1 cellular context compared by ENCODE assay signal in the genomic region with DNA sequence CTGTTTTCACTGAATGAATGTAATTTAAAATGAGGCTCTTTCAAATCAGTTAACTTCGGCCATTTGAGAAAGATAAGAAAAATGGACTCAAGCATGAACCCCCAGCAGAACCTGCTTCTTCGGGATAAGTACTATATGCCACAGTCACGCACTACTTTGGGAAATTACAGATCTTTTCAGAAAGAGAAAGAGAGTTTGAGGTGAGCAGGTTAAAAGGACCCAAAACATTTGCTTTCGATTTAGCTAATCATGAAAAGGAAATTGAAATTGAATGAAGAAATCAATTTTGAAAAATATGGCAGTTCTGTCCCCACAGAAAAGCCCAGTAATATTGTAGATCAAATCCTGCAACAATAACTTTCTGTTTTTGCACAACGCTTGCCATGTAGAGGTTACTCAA.
TF ChIP-seq lines count a peak whose summit lies in the region.

No MANE protein-coding gene starts in this region.

TF ChIP-seq in GM23338, 12 proteins besides CTCF, POLR2A, EP300 and RAD21:
- TF ChIP-seq, protein P1, sequence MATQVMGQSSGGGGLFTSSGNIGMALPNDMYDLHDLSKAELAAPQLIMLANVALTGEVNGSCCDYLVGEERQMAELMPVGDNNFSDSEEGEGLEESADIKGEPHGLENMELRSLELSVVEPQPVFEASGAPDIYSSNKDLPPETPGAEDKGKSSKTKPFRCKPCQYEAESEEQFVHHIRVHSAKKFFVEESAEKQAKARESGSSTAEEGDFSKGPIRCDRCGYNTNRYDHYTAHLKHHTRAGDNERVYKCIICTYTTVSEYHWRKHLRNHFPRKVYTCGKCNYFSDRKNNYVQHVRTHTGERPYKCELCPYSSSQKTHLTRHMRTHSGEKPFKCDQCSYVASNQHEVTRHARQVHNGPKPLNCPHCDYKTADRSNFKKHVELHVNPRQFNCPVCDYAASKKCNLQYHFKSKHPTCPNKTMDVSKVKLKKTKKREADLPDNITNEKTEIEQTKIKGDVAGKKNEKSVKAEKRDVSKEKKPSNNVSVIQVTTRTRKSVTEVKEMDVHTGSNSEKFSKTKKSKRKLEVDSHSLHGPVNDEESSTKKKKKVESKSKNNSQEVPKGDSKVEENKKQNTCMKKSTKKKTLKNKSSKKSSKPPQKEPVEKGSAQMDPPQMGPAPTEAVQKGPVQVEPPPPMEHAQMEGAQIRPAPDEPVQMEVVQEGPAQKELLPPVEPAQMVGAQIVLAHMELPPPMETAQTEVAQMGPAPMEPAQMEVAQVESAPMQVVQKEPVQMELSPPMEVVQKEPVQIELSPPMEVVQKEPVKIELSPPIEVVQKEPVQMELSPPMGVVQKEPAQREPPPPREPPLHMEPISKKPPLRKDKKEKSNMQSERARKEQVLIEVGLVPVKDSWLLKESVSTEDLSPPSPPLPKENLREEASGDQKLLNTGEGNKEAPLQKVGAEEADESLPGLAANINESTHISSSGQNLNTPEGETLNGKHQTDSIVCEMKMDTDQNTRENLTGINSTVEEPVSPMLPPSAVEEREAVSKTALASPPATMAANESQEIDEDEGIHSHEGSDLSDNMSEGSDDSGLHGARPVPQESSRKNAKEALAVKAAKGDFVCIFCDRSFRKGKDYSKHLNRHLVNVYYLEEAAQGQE (IDR thresholded peaks at IDR 0.05; ENCODE audit: unreplicated experiment) = no peak
- TF ChIP-seq JUNB (IDR thresholded peaks at IDR 0.05; ENCODE audit: unreplicated experiment) (no peak), POLR2AphosphoS5 (IDR thresholded peaks at IDR 0.05; ENCODE audit: low read depth) (no peak), NANOG (IDR thresholded peaks at IDR 0.05; ENCODE audit: borderline replicate concordance) (no peak), STAT1 (IDR thresholded peaks at IDR 0.05; ENCODE audit: unreplicated experiment) (no peak), CREB1 (CRISPR knock-in tag; IDR thresholded peaks at IDR 0.05; ENCODE audit: low read depth) (no peak), ZNF114 (CRISPR knock-in tag; IDR thresholded peaks at IDR 0.05) (no peak), EZH2 (IDR thresholded peaks at IDR 0.05; ENCODE audit: low read depth, unreplicated experiment) (no peak), EZH2phosphoT487 (IDR thresholded peaks at IDR 0.05; ENCODE audit: unreplicated experiment) (no peak), ZNF331 (CRISPR knock-in tag; IDR thresholded peaks at IDR 0.05; ENCODE audit: low read depth) (no peak)
- TF ChIP-seq, protein P2, sequence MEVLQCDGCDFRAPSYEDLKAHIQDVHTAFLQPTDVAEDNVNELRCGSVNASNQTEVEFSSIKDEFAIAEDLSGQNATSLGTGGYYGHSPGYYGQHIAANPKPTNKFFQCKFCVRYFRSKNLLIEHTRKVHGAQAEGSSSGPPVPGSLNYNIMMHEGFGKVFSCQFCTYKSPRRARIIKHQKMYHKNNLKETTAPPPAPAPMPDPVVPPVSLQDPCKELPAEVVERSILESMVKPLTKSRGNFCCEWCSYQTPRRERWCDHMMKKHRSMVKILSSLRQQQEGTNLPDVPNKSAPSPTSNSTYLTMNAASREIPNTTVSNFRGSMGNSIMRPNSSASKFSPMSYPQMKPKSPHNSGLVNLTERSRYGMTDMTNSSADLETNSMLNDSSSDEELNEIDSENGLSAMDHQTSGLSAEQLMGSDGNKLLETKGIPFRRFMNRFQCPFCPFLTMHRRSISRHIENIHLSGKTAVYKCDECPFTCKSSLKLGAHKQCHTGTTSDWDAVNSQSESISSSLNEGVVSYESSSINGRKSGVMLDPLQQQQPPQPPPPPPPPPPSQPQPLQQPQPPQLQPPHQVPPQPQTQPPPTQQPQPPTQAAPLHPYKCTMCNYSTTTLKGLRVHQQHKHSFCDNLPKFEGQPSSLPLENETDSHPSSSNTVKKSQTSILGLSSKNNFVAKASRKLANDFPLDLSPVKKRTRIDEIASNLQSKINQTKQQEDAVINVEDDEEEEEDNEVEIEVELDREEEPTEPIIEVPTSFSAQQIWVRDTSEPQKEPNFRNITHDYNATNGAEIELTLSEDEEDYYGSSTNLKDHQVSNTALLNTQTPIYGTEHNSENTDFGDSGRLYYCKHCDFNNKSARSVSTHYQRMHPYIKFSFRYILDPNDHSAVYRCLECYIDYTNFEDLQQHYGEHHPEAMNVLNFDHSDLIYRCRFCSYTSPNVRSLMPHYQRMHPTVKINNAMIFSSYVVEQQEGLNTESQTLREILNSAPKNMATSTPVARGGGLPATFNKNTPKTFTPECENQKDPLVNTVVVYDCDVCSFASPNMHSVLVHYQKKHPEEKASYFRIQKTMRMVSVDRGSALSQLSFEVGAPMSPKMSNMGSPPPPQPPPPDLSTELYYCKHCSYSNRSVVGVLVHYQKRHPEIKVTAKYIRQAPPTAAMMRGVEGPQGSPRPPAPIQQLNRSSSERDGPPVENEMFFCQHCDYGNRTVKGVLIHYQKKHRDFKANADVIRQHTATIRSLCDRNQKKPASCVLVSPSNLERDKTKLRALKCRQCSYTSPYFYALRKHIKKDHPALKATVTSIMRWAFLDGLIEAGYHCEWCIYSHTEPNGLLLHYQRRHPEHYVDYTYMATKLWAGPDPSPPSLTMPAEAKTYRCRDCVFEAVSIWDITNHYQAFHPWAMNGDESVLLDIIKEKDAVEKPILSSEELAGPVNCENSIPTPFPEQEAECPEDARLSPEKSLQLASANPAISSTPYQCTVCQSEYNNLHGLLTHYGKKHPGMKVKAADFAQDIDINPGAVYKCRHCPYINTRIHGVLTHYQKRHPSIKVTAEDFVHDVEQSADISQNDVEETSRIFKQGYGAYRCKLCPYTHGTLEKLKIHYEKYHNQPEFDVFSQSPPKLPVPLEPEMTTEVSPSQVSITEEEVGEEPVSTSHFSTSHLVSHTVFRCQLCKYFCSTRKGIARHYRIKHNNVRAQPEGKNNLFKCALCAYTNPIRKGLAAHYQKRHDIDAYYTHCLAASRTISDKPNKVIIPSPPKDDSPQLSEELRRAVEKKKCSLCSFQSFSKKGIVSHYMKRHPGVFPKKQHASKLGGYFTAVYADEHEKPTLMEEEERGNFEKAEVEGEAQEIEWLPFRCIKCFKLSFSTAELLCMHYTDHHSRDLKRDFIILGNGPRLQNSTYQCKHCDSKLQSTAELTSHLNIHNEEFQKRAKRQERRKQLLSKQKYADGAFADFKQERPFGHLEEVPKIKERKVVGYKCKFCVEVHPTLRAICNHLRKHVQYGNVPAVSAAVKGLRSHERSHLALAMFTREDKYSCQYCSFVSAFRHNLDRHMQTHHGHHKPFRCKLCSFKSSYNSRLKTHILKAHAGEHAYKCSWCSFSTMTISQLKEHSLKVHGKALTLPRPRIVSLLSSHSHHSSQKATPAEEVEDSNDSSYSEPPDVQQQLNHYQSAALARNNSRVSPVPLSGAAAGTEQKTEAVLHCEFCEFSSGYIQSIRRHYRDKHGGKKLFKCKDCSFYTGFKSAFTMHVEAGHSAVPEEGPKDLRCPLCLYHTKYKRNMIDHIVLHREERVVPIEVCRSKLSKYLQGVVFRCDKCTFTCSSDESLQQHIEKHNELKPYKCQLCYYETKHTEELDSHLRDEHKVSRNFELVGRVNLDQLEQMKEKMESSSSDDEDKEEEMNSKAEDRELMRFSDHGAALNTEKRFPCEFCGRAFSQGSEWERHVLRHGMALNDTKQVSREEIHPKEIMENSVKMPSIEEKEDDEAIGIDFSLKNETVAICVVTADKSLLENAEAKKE (CRISPR knock-in tag; IDR thresholded peaks at IDR 0.05) = no peak
- TF ChIP-seq, protein P3, sequence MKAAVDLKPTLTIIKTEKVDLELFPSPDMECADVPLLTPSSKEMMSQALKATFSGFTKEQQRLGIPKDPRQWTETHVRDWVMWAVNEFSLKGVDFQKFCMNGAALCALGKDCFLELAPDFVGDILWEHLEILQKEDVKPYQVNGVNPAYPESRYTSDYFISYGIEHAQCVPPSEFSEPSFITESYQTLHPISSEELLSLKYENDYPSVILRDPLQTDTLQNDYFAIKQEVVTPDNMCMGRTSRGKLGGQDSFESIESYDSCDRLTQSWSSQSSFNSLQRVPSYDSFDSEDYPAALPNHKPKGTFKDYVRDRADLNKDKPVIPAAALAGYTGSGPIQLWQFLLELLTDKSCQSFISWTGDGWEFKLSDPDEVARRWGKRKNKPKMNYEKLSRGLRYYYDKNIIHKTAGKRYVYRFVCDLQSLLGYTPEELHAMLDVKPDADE (IDR thresholded peaks at IDR 0.05) = no peak
